ENCODE assay signal across 34 cellular contexts in the genomic region with DNA sequence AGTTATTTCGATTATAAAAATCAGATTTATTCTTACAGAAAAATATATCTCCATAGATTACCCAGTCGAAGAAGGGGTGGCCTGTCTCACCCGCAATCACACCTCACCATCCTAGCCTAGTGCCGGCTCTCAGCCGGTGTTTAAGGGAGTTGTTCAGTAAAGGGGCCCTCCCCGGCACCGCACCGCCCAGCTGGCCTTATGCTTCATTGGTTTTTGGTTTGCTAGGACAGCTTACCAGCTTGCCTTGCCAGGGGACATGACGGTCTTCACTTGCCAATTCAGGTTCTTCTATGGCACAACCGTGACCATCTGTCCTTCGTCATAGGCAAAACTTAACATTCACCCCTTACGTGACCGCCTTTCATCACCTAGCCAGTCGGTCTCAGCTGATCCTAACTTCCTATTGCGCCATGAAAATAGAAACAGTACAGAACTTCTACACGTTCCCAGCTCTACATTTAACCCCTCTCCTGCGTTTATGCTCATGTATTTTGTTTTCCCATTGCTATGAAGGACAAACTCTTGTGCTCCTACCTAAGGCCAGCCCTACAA. TPM values are rescaled to one million over a fixed set of nuclear protein-coding genes. Genes with fewer than 3 reads are reported as not detected.
"Had no signal": no experiment of that assay in that cellular context is flagged by ENCODE, and none has a peak within 500 bp of the region (broad histone marks: within the 10 kb centered on the region; RNA-seq: fewer than 3 reads in every experiment).

No MANE protein-coding gene starts in this region.

- H3K27me3 Mint-ChIP-seq: activated naive CD4-positive, alpha-beta T cell treated with anti-CD3 and anti-CD28 coated beads, Interleukin-2, amount 50 U/mL, for 24 hours; activated naive CD8-positive, alpha-beta T cell treated with anti-CD3 and anti-CD28 coated beads, Interleukin-2, amount 50 U/mL, for 24 hours; dendritic cell treated with granulocyte-macrophage colony-stimulating factor and Interleukin-4, amounts not matched to agents 40 ng/mL and 50 ng/mL, for 4 days; stimulated activated naive CD8-positive, alpha-beta T cell treated with anti-CD3 and anti-CD28 coated beads, Interleukin-15, amount 100 ng/mL, for 72 hours had no signal

- H3K36me3 Mint-ChIP-seq: activated naive CD4-positive, alpha-beta T cell treated with anti-CD3 and anti-CD28 coated beads, Interleukin-2, amount 50 U/mL, for 24 hours; natural killer cell treated with Interleukin-12 subunit alpha and Interleukin-12 subunit beta and Interleukin-15 and Interleukin-18, amount 100 ng/mL, for 72 hours; stimulated activated memory B cell treated with anti-CD40 and anti-IgM and Interleukin-4, amounts not matched to agents 10 μg/mL and 1 μg/mL and 100 μg/mL, for 72 hours had no signal

- H3K27ac ChIP-seq: breast epithelium, epithelial cell of prostate, left ventricle myocardium inferior, neutrophil, sigmoid colon, upper lobe of left lung had no signal

- H3K4me3 ChIP-seq: breast epithelium, left ventricle myocardium inferior, mucosa of descending colon, sigmoid colon, upper lobe of left lung had no signal

- DNase-seq: activated CD4-positive, alpha-beta memory T cell treated with anti-CD3 and anti-CD28 coated beads, Interleukin-2, amount 10 ng/mL, durations not matched to agents 7 days and 5 days; activated CD4-positive, alpha-beta T cell treated with anti-CD3 and anti-CD28 coated beads for 1 hour; activated CD4-positive, alpha-beta T cell treated with anti-CD3 and anti-CD28 coated beads, Interleukin-2, amount 10 ng/mL, durations not matched to agents 7 days and 5 days; activated CD8-positive, alpha-beta memory T cell treated with anti-CD3 and anti-CD28 coated beads, Interleukin-2, amount 50 U/mL, for 48 hours; activated gamma-delta T cell treated with Interleukin-2 at 50 U/mL for 16 hours; activated naive CD8-positive, alpha-beta T cell treated with anti-CD3 and anti-CD28 coated beads, Interleukin-2, amount 50 U/mL, for 24 hours; activated T-cell treated with anti-CD3 and anti-CD28 coated beads, Interleukin-2, amount 50 U/mL, for 24 hours; amygdala; left ventricle myocardium inferior; mucosa of descending colon; sigmoid colon; stimulated activated CD4-positive, alpha-beta T cell treated with anti-CD3 and anti-CD28 coated beads, Interleukin-4, amount 100 ng/mL, for 4 hours; stimulated activated CD8-positive, alpha-beta memory T cell treated with anti-CD3 and anti-CD28 coated beads, Interleukin-4, amount 100 ng/mL, for 48 hours; stimulated activated naive CD8-positive, alpha-beta T cell treated with anti-CD3 and anti-CD28 coated beads, Interleukin-15, amount 100 ng/mL, for 72 hours; substantia nigra had no signal

- H3K27me3 ChIP-seq: breast epithelium, neutrophil, sigmoid colon, upper lobe of left lung had no signal

- ATAC-seq: activated naive CD8-positive, alpha-beta T cell treated with anti-CD3 and anti-CD28 coated beads, Interleukin-2, amount 50 U/mL, for 24 hours; activated T-helper 17 cell treated with anti-CD3 and anti-CD28 coated beads, Interleukin-2, amount 50 U/mL, for 72 hours; stimulated activated memory B cell treated with anti-CD40 and anti-IgM and Interleukin-4, amounts not matched to agents 10 μg/mL and 1 μg/mL and 100 μg/mL, for 72 hours; stimulated activated naive CD8-positive, alpha-beta T cell treated with anti-CD3 and anti-CD28 coated beads, Interleukin-15, amount 100 ng/mL, for 72 hours had no signal

- H3K27ac Mint-ChIP-seq: activated CD4-positive, alpha-beta memory T cell treated with anti-CD3 and anti-CD28 coated beads, Interleukin-2, amount 10 ng/mL, durations not matched to agents 7 days and 5 days; activated CD4-positive, alpha-beta T cell treated with anti-CD3 and anti-CD28 coated beads, Interleukin-2, amount 10 ng/mL, durations not matched to agents 7 days and 5 days; activated naive CD4-positive, alpha-beta T cell treated with anti-CD3 and anti-CD28 coated beads, Interleukin-2, amount 50 U/mL, for 24 hours; activated naive CD8-positive, alpha-beta T cell treated with anti-CD3 and anti-CD28 coated beads, Interleukin-2, amount 50 U/mL, for 24 hours; activated T-cell treated with anti-CD3 and anti-CD28 coated beads, Interleukin-2, amount 50 U/mL, for 24 hours; activated T-helper 17 cell treated with anti-CD3 and anti-CD28 coated beads, Interleukin-2, amount 50 U/mL, for 72 hours; dendritic cell treated with granulocyte-macrophage colony-stimulating factor and Interleukin-4, amounts not matched to agents 40 ng/mL and 50 ng/mL, for 4 days; natural killer cell treated with Interleukin-12 subunit alpha and Interleukin-12 subunit beta and Interleukin-15 and Interleukin-18, amount 100 ng/mL, for 72 hours; stimulated activated memory B cell treated with anti-CD40 and anti-IgM and Interleukin-4, amounts not matched to agents 10 μg/mL and 1 μg/mL and 100 μg/mL, for 72 hours; stimulated activated naive CD8-positive, alpha-beta T cell treated with anti-CD3 and anti-CD28 coated beads, Interleukin-15, amount 100 ng/mL, for 72 hours had no signal

- H3K36me3 ChIP-seq: breast epithelium, left ventricle myocardium inferior, neutrophil, sigmoid colon, upper lobe of left lung had no signal

- H3K9me3 Mint-ChIP-seq: activated CD4-positive, alpha-beta memory T cell treated with anti-CD3 and anti-CD28 coated beads, Interleukin-2, amount 10 ng/mL, durations not matched to agents 7 days and 5 days; activated CD4-positive, alpha-beta T cell treated with anti-CD3 and anti-CD28 coated beads, Interleukin-2, amount 10 ng/mL, durations not matched to agents 7 days and 5 days; activated naive CD4-positive, alpha-beta T cell treated with anti-CD3 and anti-CD28 coated beads, Interleukin-2, amount 50 U/mL, for 24 hours; activated naive CD8-positive, alpha-beta T cell treated with anti-CD3 and anti-CD28 coated beads, Interleukin-2, amount 50 U/mL, for 24 hours; activated T-cell treated with anti-CD3 and anti-CD28 coated beads, Interleukin-2, amount 50 U/mL, for 24 hours; activated T-helper 17 cell treated with anti-CD3 and anti-CD28 coated beads, Interleukin-2, amount 50 U/mL, for 72 hours; central memory CD8-positive, alpha-beta T cell; dendritic cell treated with granulocyte-macrophage colony-stimulating factor and Interleukin-4, amounts not matched to agents 40 ng/mL and 50 ng/mL, for 4 days; natural killer cell treated with Interleukin-12 subunit alpha and Interleukin-12 subunit beta and Interleukin-15 and Interleukin-18, amount 100 ng/mL, for 72 hours; stimulated activated memory B cell treated with anti-CD40 and anti-IgM and Interleukin-4, amounts not matched to agents 10 μg/mL and 1 μg/mL and 100 μg/mL, for 72 hours; stimulated activated naive CD8-positive, alpha-beta T cell treated with anti-CD3 and anti-CD28 coated beads, Interleukin-15, amount 100 ng/mL, for 72 hours had no signal

- FAIRE-seq: endometrium, frontal cortex, islet of Langerhans, small intestine, TTC549 had no signal

- H3K9me3 ChIP-seq: breast epithelium, left ventricle myocardium inferior, mucosa of descending colon, neutrophil, sigmoid colon, upper lobe of left lung had no signal

- H3K4me1 Mint-ChIP-seq: activated CD4-positive, alpha-beta memory T cell treated with anti-CD3 and anti-CD28 coated beads, Interleukin-2, amount 10 ng/mL, durations not matched to agents 7 days and 5 days; activated CD4-positive, alpha-beta T cell treated with anti-CD3 and anti-CD28 coated beads, Interleukin-2, amount 10 ng/mL, durations not matched to agents 7 days and 5 days; activated naive CD4-positive, alpha-beta T cell treated with anti-CD3 and anti-CD28 coated beads, Interleukin-2, amount 50 U/mL, for 24 hours; activated naive CD8-positive, alpha-beta T cell treated with anti-CD3 and anti-CD28 coated beads, Interleukin-2, amount 50 U/mL, for 24 hours; activated T-helper 17 cell treated with anti-CD3 and anti-CD28 coated beads, Interleukin-2, amount 50 U/mL, for 72 hours; central memory CD8-positive, alpha-beta T cell; stimulated activated memory B cell treated with anti-CD40 and anti-IgM and Interleukin-4, amounts not matched to agents 10 μg/mL and 1 μg/mL and 100 μg/mL, for 72 hours; stimulated activated naive CD8-positive, alpha-beta T cell treated with anti-CD3 and anti-CD28 coated beads, Interleukin-15, amount 100 ng/mL, for 72 hours had no signal

- H3K4me3 Mint-ChIP-seq: activated CD4-positive, alpha-beta memory T cell treated with anti-CD3 and anti-CD28 coated beads, Interleukin-2, amount 10 ng/mL, durations not matched to agents 7 days and 5 days; activated CD4-positive, alpha-beta T cell treated with anti-CD3 and anti-CD28 coated beads, Interleukin-2, amount 10 ng/mL, durations not matched to agents 7 days and 5 days; activated naive CD4-positive, alpha-beta T cell treated with anti-CD3 and anti-CD28 coated beads, Interleukin-2, amount 50 U/mL, for 24 hours; activated naive CD8-positive, alpha-beta T cell treated with anti-CD3 and anti-CD28 coated beads, Interleukin-2, amount 50 U/mL, for 24 hours; activated T-cell treated with anti-CD3 and anti-CD28 coated beads, Interleukin-2, amount 50 U/mL, for 24 hours; activated T-helper 17 cell treated with anti-CD3 and anti-CD28 coated beads, Interleukin-2, amount 50 U/mL, for 72 hours; central memory CD8-positive, alpha-beta T cell; dendritic cell treated with granulocyte-macrophage colony-stimulating factor and Interleukin-4, amounts not matched to agents 40 ng/mL and 50 ng/mL, for 4 days; natural killer cell treated with Interleukin-12 subunit alpha and Interleukin-12 subunit beta and Interleukin-15 and Interleukin-18, amount 100 ng/mL, for 72 hours; stimulated activated memory B cell treated with anti-CD40 and anti-IgM and Interleukin-4, amounts not matched to agents 10 μg/mL and 1 μg/mL and 100 μg/mL, for 72 hours; stimulated activated naive CD8-positive, alpha-beta T cell treated with anti-CD3 and anti-CD28 coated beads, Interleukin-15, amount 100 ng/mL, for 72 hours had no signal

- H3K4me1 ChIP-seq: left ventricle myocardium inferior, sigmoid colon, upper lobe of left lung had no signal

RNA-seq across cellular contexts. Expression of a gene that starts 44.7 kb away (rescaled TPM):
- total RNA-seq: activated CD4-positive, alpha-beta memory T cell treated with anti-CD3 and anti-CD28 coated beads, Interleukin-2, amount 10 ng/mL, durations not matched to agents 7 days and 5 days; activated CD4-positive, alpha-beta T cell treated with anti-CD3 and anti-CD28 coated beads, Interleukin-2, amount 10 ng/mL, durations not matched to agents 7 days and 5 days; activated T-helper 17 cell treated with anti-CD3 and anti-CD28 coated beads, Interleukin-2, amount 50 U/mL, for 72 hours; frontal cortex; left ventricle myocardium inferior; lung microvascular endothelial cell; myocyte; natural killer cell treated with Interleukin-12 subunit alpha and Interleukin-12 subunit beta and Interleukin-15 and Interleukin-18, amount 100 ng/mL, for 72 hours; osteocyte; T-helper 1 cell treated with Interleukin-12 subunit alpha and Interleukin-12 subunit beta and Interleukin-4 antibody, amounts not matched to agents 30 ng/mL and 1 ng/mL, for 36 hours had no signal
